ENCODE assay signal across 8 cellular contexts in genomic region chr22:35540600-35541253, GRCh38. TPM values are rescaled to one million over a fixed set of nuclear protein-coding genes. Genes with fewer than 3 reads are reported as not detected.
DNase-seq lines count a peak whose midpoint lies in the region; TF ChIP-seq lines count a peak whose summit lies in the region.

RASD2 (plus strand) TSS chr22:35540831; CDS start chr22:35546810, 5,979 bp downstream.

- H3K9me3 ChIP-seq in Karpas-422 (ENCODE audit: low read length) (no peaks in the 10 kb centered on the region), esophagus muscularis mucosa (no peaks in the 10 kb centered on the region), neural cell (ENCODE audit: low read length) (no peaks in the 10 kb centered on the region), thyroid gland (no peaks in the 10 kb centered on the region)

- CTCF ChIA-PET in GM10248 (lab: Yijun Ruan, JAX), result interaction anchor here (1.3 to 1.4 kb wide), 2 partner anchors 12 to 109 kb away, joined by 3 to 5 read pairs; no protein-coding TSS in a partner anchor

- no peaks in the 10 kb centered on the region for H3K79me2 ChIP-seq in Karpas-422 (ENCODE audit: low read length)
- no peaks in the 10 kb centered on the region for H3K79me2 ChIP-seq in neural cell (replicated peaks; ENCODE audit: insufficient read depth, low read length)

- TF ChIP-seq CTCF in GM10248 (IDR thresholded peaks at IDR 0.05; ENCODE audit: control extremely low read depth, extremely low read depth, low read depth, missing control alignments) (no peak), esophagus muscularis mucosa (IDR thresholded peaks at IDR 0.05) (no peak), neural cell (IDR thresholded peaks at IDR 0.05; ENCODE audit: poor library complexity, severe bottlenecking) (no peak), thyroid gland (IDR thresholded peaks at IDR 0.05) (no peak)

- intact Hi-C loops in esophagus muscularis mucosa (cut with DNase I), result no loop called here
- intact Hi-C loops in thyroid gland (cut with DNase I), result no loop called here

- DNase-seq in GM10248 (ENCODE audit: extremely low spot score) (peak; percentile 48), Karpas-422 (peak; percentile 59), esophagus muscularis mucosa (ENCODE audit: extremely low spot score) (no peak), thyroid gland (peak; percentile 40 to 52), SKM-1 (lab: John Stamatoyannopoulos, UW; ENCODE audit: unreplicated experiment) (no peak), NCI-H226 (no peak)
- DNase-seq in activated CD4-positive, alpha-beta T cell treated with anti-CD3 and anti-CD28 coated beads, Interleukin-2, amount 50 U/mL, for 4 hours, result peak; percentile 27 to 29

- 4% methylated on average over 9 of the region's 49 CpGs for WGBS in esophagus muscularis mucosa
- 0 to 2% methylated on average over 2 to 10 of the region's 49 CpGs for WGBS in thyroid gland, 2 donors

- TF ChIP-seq EP300 in esophagus muscularis mucosa (IDR thresholded peaks at IDR 0.05), result no peak
- TF ChIP-seq EP300 in neural cell (conservative IDR thresholded peaks at IDR 0.05; ENCODE audit: poor library complexity, severe bottlenecking), result no peak

- TF ChIP-seq POLR2A in esophagus muscularis mucosa (IDR thresholded peaks at IDR 0.05; ENCODE audit: low read depth) (no peak), thyroid gland (IDR thresholded peaks at IDR 0.05) (no peak)

- TF ChIP-seq RAD21 in neural cell (conservative IDR thresholded peaks at IDR 0.05), result no peak

- peak within 1 kb of the TSS; percentile 60 for H3K4me2 ChIP-seq in Karpas-422 (ENCODE audit: low read depth, low read length, poor library complexity, severe bottlenecking)
- H3K4me2 ChIP-seq in neural cell (ENCODE audit: low read length), result peak within 1 kb of the TSS; percentile 73

- H3K4me3 ChIP-seq in Karpas-422 (ENCODE audit: low read length) (peak within 1 kb of the TSS; percentile 53; the same call in 1 of the 2 replicates), esophagus muscularis mucosa (peak within 1 kb of the TSS; percentile 77 to 81 (median 78)), neural cell (ENCODE audit: low read length) (peak within 1 kb of the TSS; percentile 77), thyroid gland (replicated peaks in 1 of 3) (peak within 1 kb of the TSS in 2 of 3 donors; percentile 42 to 55)

- no peaks in the 10 kb centered on the region for H3F3A ChIP-seq in neural cell (ENCODE audit: insufficient read depth, low read length, poor library complexity, severe bottlenecking)

- no peak within 1 kb of the TSS for H3K9ac ChIP-seq in Karpas-422 (ENCODE audit: low read length)
- peak within 1 kb of the TSS; percentile 57 for H3K9ac ChIP-seq in neural cell (ENCODE audit: low read length)

- POLR2A ChIA-PET in GM10248 (lab: Yijun Ruan, JAX), result no interaction called here

- H4K20me1 ChIP-seq in Karpas-422 (ENCODE audit: insufficient read depth, low read depth, low read length) (peaks cover 3% of the 10 kb centered on the region; the same call in 1 of the 2 replicates), neural cell (ENCODE audit: insufficient read depth) (no peaks in the 10 kb centered on the region)

- H3K36me3 ChIP-seq in Karpas-422 (ENCODE audit: insufficient read depth, low read length) (no peaks in the 10 kb centered on the region), esophagus muscularis mucosa (no peaks in the 10 kb centered on the region), neural cell (ENCODE audit: insufficient read depth, low read length) (no peaks in the 10 kb centered on the region), thyroid gland (no peaks in the 10 kb centered on the region)

- H3K4me1 ChIP-seq in Karpas-422 (ENCODE audit: low read length) (peaks cover 3% of the 10 kb centered on the region), esophagus muscularis mucosa (peaks cover 24 to 87% (median 79%) of the 10 kb centered on the region in 4 donors), thyroid gland (peaks cover 17 to 24% of the 10 kb centered on the region in 2 donors)

- H3K27me3 ChIP-seq in Karpas-422 (ENCODE audit: low read length) (no peaks in the 10 kb centered on the region), esophagus muscularis mucosa (peaks cover 0 to 8% (median 5%) of the 10 kb centered on the region in 4 donors), neural cell (ENCODE audit: insufficient read depth, low read depth, low read length) (peaks cover 41% of the 10 kb centered on the region), thyroid gland (no peaks in the 10 kb centered on the region)

- H3K9me2 ChIP-seq in Karpas-422 (replicated peaks; ENCODE audit: insufficient read depth, low read length) (no peaks in the 10 kb centered on the region), neural cell (ENCODE audit: insufficient read depth, low read length) (no peaks in the 10 kb centered on the region)

- no peak within 1 kb of the TSS for H2AFZ ChIP-seq in Karpas-422 (ENCODE audit: low read length)
- H2AFZ ChIP-seq in neural cell (ENCODE audit: low read depth, low read length), result peak within 1 kb of the TSS; percentile 40

- H3K27ac ChIP-seq in Karpas-422 (ENCODE audit: low read length), result no peak within 1 kb of the TSS
- H3K27ac ChIP-seq in esophagus muscularis mucosa (replicated peaks in 1 of 4), result peak within 1 kb of the TSS; percentile 86 to 94 (median 92)
- no peak within 1 kb of the TSS for H3K27ac ChIP-seq in neural cell (ENCODE audit: low read length)
- peak within 1 kb of the TSS in 2 of 3 donors; percentile 52 to 58 for H3K27ac ChIP-seq in thyroid gland

TF ChIP-seq in neural cell, 6 proteins besides CTCF, POLR2A, EP300 and RAD21:
- no peak for TF ChIP-seq TAF1 (IDR thresholded peaks at IDR 0.05; ENCODE audit: low read depth)
- TF ChIP-seq SMC3 (conservative IDR thresholded peaks at IDR 0.05; ENCODE audit: poor library complexity), result no peak
- TF ChIP-seq MXI1 (conservative IDR thresholded peaks at IDR 0.05; ENCODE audit: poor library complexity, severe bottlenecking), result no peak
- TF ChIP-seq EZH2 (IDR thresholded peaks at IDR 0.05; ENCODE audit: borderline replicate concordance, insufficient read depth, low read length, poor library complexity, severe bottlenecking), result no peak
- no peak for TF ChIP-seq POLR2AphosphoS5 (IDR thresholded peaks at IDR 0.05)
- TF ChIP-seq REST (IDR thresholded peaks at IDR 0.05; ENCODE audit: borderline replicate concordance), result no peak

RNA-seq across cellular contexts. Expression of gene RASD2, which starts in this region (rescaled TPM):
- not detected in 2 replicates for total RNA-seq in Karpas-422 (2014; rRNA removed; shearing (Covaris generic); ENCODE audit: low replicate concordance)
- total RNA-seq in esophagus muscularis mucosa, result 10 to 100 TPM; 18.4 to 53.6 (median 31.7) TPM
- 0.14 and 0.40 TPM in 2 replicates for polyA plus RNA-seq in neural cell
- polyA minus RNA-seq in neural cell, result 0.23 and 0.24 TPM in 2 replicates
- total RNA-seq in thyroid gland, result 1 to 10 TPM in 2 of 4 donors, under 1 TPM in 2; 0.13 to 1.6 (median 0.97) TPM

Comparison
In these comparisons a context has a peak if more than half of its experiments do, and no peak if none do; other contexts are left out.
1. RNA of gene RASD2 (total RNA-seq): 18.4 to 53.6 TPM in esophagus muscularis mucosa; 0.13 to 1.6 TPM in thyroid gland and not detected in Karpas-422; every median in the first group is over 4 times any median in the second.
2. Peak in DNase-seq, H3K4me3 ChIP-seq and H3K4me2 ChIP-seq in Karpas-422; RNA of the gene not detected or under 1 TPM.
3. DNase-seq: peak in GM10248 (single experiment), activated CD4-positive, alpha-beta T cell treated with anti-CD3 and anti-CD28 coated beads, Interleukin-2, amount 50 U/mL, for 4 hours (2 of 2) and thyroid gland (2 of 2); none in esophagus muscularis mucosa (single experiment), SKM-1 (single experiment) and NCI-H226 (single experiment).
4. H3K27ac ChIP-seq: peak in esophagus muscularis mucosa (4 of 4) and thyroid gland (2 of 3); none in Karpas-422 (single experiment) and neural cell (single experiment).
5. Peak in every context shown above with its lines, with median percentiles within 50 percentile points of each other: H3K4me3 ChIP-seq.